ENCODE assay signal across 21 cellular contexts in genomic region chr17:38715216-38715943, GRCh38. TPM values are rescaled to one million over a fixed set of nuclear protein-coding genes. Genes with fewer than 3 reads are reported as not detected.
A peak's percentile ranks its signal among the peaks of the same experiment; 100 is the strongest.
DNase-seq lines count a peak whose midpoint lies in the region; ATAC-seq, FAIRE-seq and TF ChIP-seq lines count a peak whose summit lies in the region.
"Had no signal": no experiment of that assay in that cellular context is flagged by ENCODE, and none has a peak within 500 bp of the region (broad histone marks: within the 10 kb centered on the region; RNA-seq: fewer than 3 reads in every experiment).

No MANE protein-coding gene starts in this region.

- H4K20me1 ChIP-seq in SK-N-SH (ENCODE audit: insufficient read depth) (no peaks in the 10 kb centered on the region), GM23338 (replicated peaks; ENCODE audit: insufficient read depth) (peaks cover 3% of the 10 kb centered on the region; the same call in 1 of the 2 replicates)

- H3K9me2 ChIP-seq in SK-N-SH (no peaks in the 10 kb centered on the region), GM23338 (ENCODE audit: insufficient read depth) (no peaks in the 10 kb centered on the region)

- H3K4me3 ChIP-seq in SK-N-SH (ENCODE audit: low read depth in 2 of 2, low read length in 1 of 2) (no peak overlapping the region), GM23338 (no peak overlapping the region; the same call in 1 of the 2 replicates), endodermal cell (ENCODE audit: low read length) (no peak overlapping the region)
- H3K4me3 ChIP-seq: ovary had no signal

- TF ChIP-seq CTCF in SK-N-SH (IDR thresholded peaks at IDR 0.05) (no peak), GM23338 (conservative IDR thresholded peaks at IDR 0.05; ENCODE audit: low read depth in 2 of 2) (no peak), natural killer cell (IDR thresholded peaks at IDR 0.05) (no peak), endodermal cell (conservative IDR thresholded peaks at IDR 0.05) (no peak), GM13976 (IDR thresholded peaks at IDR 0.05; ENCODE audit: borderline replicate concordance, control extremely low read depth, extremely low read depth, insufficient read depth, missing control alignments) (no peak)

- no peak for TF ChIP-seq RAD21 in SK-N-SH (IDR thresholded peaks at IDR 0.05; ENCODE audit: low read length)

- no peaks in the 10 kb centered on the region for H3K79me2 ChIP-seq in SK-N-SH (ENCODE audit: insufficient read depth)
- no peaks in the 10 kb centered on the region for H3K79me2 ChIP-seq in GM23338 (replicated peaks; ENCODE audit: insufficient read depth)

- H3K27ac Mint-ChIP-seq in GM23338 = peak overlapping the region; percentile 79
- peak overlapping the region; percentile 97 for H3K27ac Mint-ChIP-seq in activated T-helper 17 cell treated with anti-CD3 and anti-CD28 coated beads, Interleukin-2, amount 50 U/mL, for 72 hours
- peak overlapping the region; percentile 78 to 85 for H3K27ac Mint-ChIP-seq in natural killer cell
- H3K27ac Mint-ChIP-seq in endodermal cell = no peak overlapping the region

- H3F3A ChIP-seq in SK-N-SH (replicated peaks; ENCODE audit: insufficient read depth) (peaks cover 6% of the 10 kb centered on the region), GM23338 (replicated peaks; ENCODE audit: low read depth) (peaks cover 10% of the 10 kb centered on the region; the same call in 1 of the 2 replicates)

- H3K4me2 ChIP-seq in SK-N-SH (no peak overlapping the region), GM23338 (peak overlapping the region; percentile 56; the same call in 1 of the 2 replicates)

- no peaks in the 10 kb centered on the region; the same call in 1 of the 3 replicates for H3K9me3 Mint-ChIP-seq in GM23338
- no peaks in the 10 kb centered on the region for H3K9me3 Mint-ChIP-seq in activated T-helper 17 cell treated with anti-CD3 and anti-CD28 coated beads, Interleukin-2, amount 50 U/mL, for 72 hours
- no peaks in the 10 kb centered on the region for H3K9me3 Mint-ChIP-seq in natural killer cell
- H3K9me3 Mint-ChIP-seq in endodermal cell = no peaks in the 10 kb centered on the region

- H3K4me1 ChIP-seq in SK-N-SH (ENCODE audit: control insufficient read depth in 1 of 2, insufficient read depth in 2 of 2, low read depth in 1 of 2, low read length in 1 of 2) (peaks cover 0 to 2% of the 10 kb centered on the region in 2 experiments; a peak in 1 of 4 replicates), GM23338 (ENCODE audit: insufficient read depth) (peaks cover 16% of the 10 kb centered on the region; the same call in 1 of the 2 replicates), endodermal cell (ENCODE audit: control insufficient read depth, insufficient read depth, low read length) (peaks cover 2% of the 10 kb centered on the region)

- H3K27me3 ChIP-seq in SK-N-SH (ENCODE audit: insufficient read depth) = no peaks in the 10 kb centered on the region
- peaks cover 21% of the 10 kb centered on the region for H3K27me3 ChIP-seq in GM23338 (ENCODE audit: insufficient read depth)
- no peaks in the 10 kb centered on the region for H3K27me3 ChIP-seq in endodermal cell (ENCODE audit: control insufficient read depth, insufficient read depth, low read length, poor library complexity, severe bottlenecking)
- H3K27me3 ChIP-seq: ovary had no signal

- H3K36me3 ChIP-seq in SK-N-SH (replicated peaks in 1 of 2; ENCODE audit: control insufficient read depth in 1 of 2, insufficient read depth in 2 of 2, low read length in 1 of 2) (peaks cover 23 to 84% of the 10 kb centered on the region in 2 experiments), GM23338 (ENCODE audit: insufficient read depth) (no peaks in the 10 kb centered on the region), endodermal cell (ENCODE audit: control insufficient read depth, insufficient read depth, low read length) (peaks cover 65% of the 10 kb centered on the region)
- H3K36me3 ChIP-seq: ovary had no signal

- ATAC-seq in SK-N-SH treated with all-trans-retinoic acid at 6 μM for 48 hours (no peak), GM23338 (no peak; the same call in 2 of the 3 replicates), natural killer cell (no peak)
- ATAC-seq in activated T-helper 17 cell treated with anti-CD3 and anti-CD28 coated beads, Interleukin-2, amount 50 U/mL, for 72 hours (replicated peaks) = peak; percentile 72
- ATAC-seq: esophagus mucosa had no signal

- H3K4me1 Mint-ChIP-seq in GM23338 = peaks cover 75% of the 10 kb centered on the region
- H3K4me1 Mint-ChIP-seq in activated T-helper 17 cell treated with anti-CD3 and anti-CD28 coated beads, Interleukin-2, amount 50 U/mL, for 72 hours = peaks cover 29% of the 10 kb centered on the region
- peaks cover 30 to 44% of the 10 kb centered on the region in 2 donors for H3K4me1 Mint-ChIP-seq in natural killer cell
- peaks cover 5% of the 10 kb centered on the region for H3K4me1 Mint-ChIP-seq in endodermal cell

- H3K36me3 Mint-ChIP-seq in GM23338 (ENCODE audit: low read depth) (peaks cover 14% of the 10 kb centered on the region), natural killer cell (no peaks in the 10 kb centered on the region), endodermal cell (ENCODE audit: low read depth) (peaks cover 50% of the 10 kb centered on the region)
- peaks cover 98% of the 10 kb centered on the region for H3K36me3 Mint-ChIP-seq in activated T-helper 17 cell treated with anti-CD3 and anti-CD28 coated beads, Interleukin-2, amount 50 U/mL, for 72 hours (ENCODE audit: low read depth)

- CTCF ChIA-PET in SK-N-SH (lab: Yijun Ruan, JAX) = interaction anchor here (0.7 to 2.8 kb wide), 4 partner anchors 8 to 1702 kb away, joined by 3 to 9 read pairs (median 4); partner anchors contain the start of gene CISD3

- peaks cover 27% of the 10 kb centered on the region for H3K27me3 Mint-ChIP-seq in GM23338 (ENCODE audit: insufficient read depth, low read depth, poor library complexity)
- no peaks in the 10 kb centered on the region for H3K27me3 Mint-ChIP-seq in activated T-helper 17 cell treated with anti-CD3 and anti-CD28 coated beads, Interleukin-2, amount 50 U/mL, for 72 hours
- no peaks in the 10 kb centered on the region for H3K27me3 Mint-ChIP-seq in natural killer cell (ENCODE audit: low read depth in 2 of 2)
- H3K27me3 Mint-ChIP-seq in endodermal cell (ENCODE audit: insufficient read depth) = no peaks in the 10 kb centered on the region

- no peak for FAIRE-seq in urothelium cell line (lab: Jason Lieb, UNC)
- FAIRE-seq: astrocyte, keratinocyte, small intestine had no signal

- DNase-seq in SK-N-SH (no peak), GM23338 (ENCODE audit: low spot score) (peak; percentile 68), natural killer cell (no peak), endodermal cell (no peak), urothelium cell line (ENCODE audit: low spot score) (no peak), GM13976 (ENCODE audit: low spot score) (no peak)
- DNase-seq: 8988T, cortex of kidney, glutamatergic neuron, Kasumi-1, NCI-H146, NCI-H446, ovary, small intestine had no signal

- no peak overlapping the region for H2AFZ ChIP-seq in SK-N-SH (ENCODE audit: low read depth)
- H2AFZ ChIP-seq in GM23338 = no peak overlapping the region

- WGBS in SK-N-SH (ENCODE audit: low lambda C conversion rate) = 92% methylated on average over 8 of the region's 9 CpGs
- WGBS in endodermal cell (ENCODE audit: insufficient coverage in 1 of 2, insufficient read length in 1 of 2), 2 experiments = 86 to 88% methylated on average over 1 to 9 of the region's 9 CpGs

- peak overlapping the region; percentile 38; the same call in 2 of the 3 replicates for H3K4me3 Mint-ChIP-seq in GM23338
- H3K4me3 Mint-ChIP-seq in activated T-helper 17 cell treated with anti-CD3 and anti-CD28 coated beads, Interleukin-2, amount 50 U/mL, for 72 hours = peak overlapping the region; percentile 79
- H3K4me3 Mint-ChIP-seq in natural killer cell = no peak overlapping the region
- H3K4me3 Mint-ChIP-seq in endodermal cell = no peak overlapping the region

- H3K9ac ChIP-seq in SK-N-SH = no peak overlapping the region
- H3K9ac ChIP-seq in endodermal cell (ENCODE audit: extremely low read depth, low read length, poor library complexity, severe bottlenecking) = no peak overlapping the region

- intact Hi-C loops in natural killer cell (cut with micrococcal nuclease) = no loop called here

- POLR2A ChIA-PET in SK-N-SH (lab: Yijun Ruan, JAX) = interaction anchor here (0.9 to 2.1 kb wide), 4 partner anchors 9 to 21 kb away, joined by 3 to 11 read pairs (median 7); no protein-coding TSS in a partner anchor

- in situ Hi-C loops in GM13976 (cut with MboI; ENCODE audit: low sequenced_read_pairs, unreplicated experiment) = no loop called here

- TF ChIP-seq EP300 in SK-N-SH (IDR thresholded peaks at IDR 0.05; ENCODE audit: borderline replicate concordance in 1 of 2, low read depth in 1 of 2, low read length in 1 of 2) = no peak

- no peaks in the 10 kb centered on the region for H3K9me3 ChIP-seq in SK-N-SH
- no peaks in the 10 kb centered on the region for H3K9me3 ChIP-seq in endodermal cell (ENCODE audit: control insufficient read depth, low read length)
- H3K9me3 ChIP-seq: ovary had no signal

- H3K27ac ChIP-seq in SK-N-SH (ENCODE audit: low read depth in 2 of 2, low read length in 1 of 2) (no peak overlapping the region), GM23338 (ENCODE audit: low read depth) (no peak overlapping the region), endodermal cell (ENCODE audit: low read depth, low read length) (no peak overlapping the region)
- H3K27ac ChIP-seq: HL-60, ovary, VCaP had no signal

RNA-seq across cellular contexts. Expression of gene MLLT6, which starts 10.3 kb away (rescaled TPM):
- polyA plus RNA-seq in SK-N-SH (2012; rRNA removed) = 41.5 and 43.6 TPM in 2 replicates
- polyA plus RNA-seq in SK-N-SH (2012; cell fraction: cytosol; rRNA removed) = 11.5 and 18.3 TPM in 2 replicates
- 118 and 131 TPM in 2 replicates for polyA plus RNA-seq in SK-N-SH (2012; cell fraction: nucleus; rRNA removed)
- 2.8 and 3.3 TPM in 2 replicates for total RNA-seq in GM23338 (2014; rRNA removed; shearing (Covaris generic))
- 1.8 and 2.6 TPM in 2 replicates for polyA plus RNA-seq in GM23338 (2016; fragmentation: Nextera tagmentation; extraction: Ambion mirVana)
- total RNA-seq in activated T-helper 17 cell treated with anti-CD3 and anti-CD28 coated beads, Interleukin-2, amount 50 U/mL, for 72 hours = 100 to 1,000 TPM; 232 to 395 TPM
- total RNA-seq in natural killer cell = 100 to 1,000 TPM; 478 to 578 (median 485) TPM
- total RNA-seq in endodermal cell = 100 to 1,000 TPM; 112 to 127 TPM
- 54.4 TPM for polyA plus RNA-seq in endodermal cell (2013, experiment 1 of 2)
- polyA plus RNA-seq in endodermal cell (2013, experiment 2 of 2) = 49.1 TPM

RNA-seq across cellular contexts. Expression of gene CISD3, which starts 14.8 kb away (rescaled TPM):
- polyA plus RNA-seq in SK-N-SH (2012; rRNA removed) (12.9 and 16.5 TPM in 2 replicates), GM23338 (2016; fragmentation: Nextera tagmentation; extraction: Ambion mirVana) (8.9 and 9.9 TPM in 2 replicates)
- polyA plus RNA-seq in SK-N-SH (2012; cell fraction: cytosol; rRNA removed) = 9.3 and 10.9 TPM in 2 replicates
- polyA plus RNA-seq in SK-N-SH (2012; cell fraction: nucleus; rRNA removed) = 5.9 and 8.6 TPM in 2 replicates
- total RNA-seq in GM23338 (2014; rRNA removed; shearing (Covaris generic)) = 0.94 and 3.4 TPM in 2 replicates
- 10 to 100 TPM; 36.1 to 57.3 TPM for total RNA-seq in activated T-helper 17 cell treated with anti-CD3 and anti-CD28 coated beads, Interleukin-2, amount 50 U/mL, for 72 hours
- total RNA-seq in natural killer cell (10 to 100 TPM; 32.6 to 37.4 (median 33.9) TPM), endodermal cell (10 to 100 TPM in 1 of 2 donors, 1 to 10 TPM in 1; 8.9 to 11.2 TPM)
- polyA plus RNA-seq in endodermal cell (2013, experiment 1 of 2) = 5.7 TPM
- 6.3 TPM for polyA plus RNA-seq in endodermal cell (2013, experiment 2 of 2)

RNA-seq across cellular contexts. Expression of gene PCGF2, which starts 32.8 kb away (rescaled TPM):
- polyA plus RNA-seq in SK-N-SH (2012; rRNA removed) = 24.2 and 39.8 TPM in 2 replicates
- polyA plus RNA-seq in SK-N-SH (2012; cell fraction: cytosol; rRNA removed) = 23.0 and 26.3 TPM in 2 replicates
- polyA plus RNA-seq in SK-N-SH (2012; cell fraction: nucleus; rRNA removed) = 54.1 and 67.6 TPM in 2 replicates
- total RNA-seq in GM23338 (2014; rRNA removed; shearing (Covaris generic)) = 21.1 and 23.4 TPM in 2 replicates
- 51.9 and 60.9 TPM in 2 replicates for polyA plus RNA-seq in GM23338 (2016; fragmentation: Nextera tagmentation; extraction: Ambion mirVana)
- 1 to 10 TPM; 1.6 to 4.3 TPM for total RNA-seq in activated T-helper 17 cell treated with anti-CD3 and anti-CD28 coated beads, Interleukin-2, amount 50 U/mL, for 72 hours
- under 1 TPM in 1 of 3 donors, not detected in 2; 0.12 TPM for total RNA-seq in natural killer cell
- 100 to 1,000 TPM; 101 to 106 TPM for total RNA-seq in endodermal cell
- polyA plus RNA-seq in endodermal cell (2013, experiment 1 of 2) = 83.8 TPM
- polyA plus RNA-seq in endodermal cell (2013, experiment 2 of 2) = 72.3 TPM

RNA-seq across cellular contexts. Expression of gene PSMB3, which starts 37.2 kb away (rescaled TPM):
- polyA plus RNA-seq in SK-N-SH (2012; rRNA removed) = 480 and 533 TPM in 2 replicates
- polyA plus RNA-seq in SK-N-SH (2012; cell fraction: cytosol; rRNA removed) = 326 and 421 TPM in 2 replicates
- 286 and 336 TPM in 2 replicates for polyA plus RNA-seq in SK-N-SH (2012; cell fraction: nucleus; rRNA removed)
- total RNA-seq in GM23338 (2014; rRNA removed; shearing (Covaris generic)) = 250 and 270 TPM in 2 replicates
- 523 and 558 TPM in 2 replicates for polyA plus RNA-seq in GM23338 (2016; fragmentation: Nextera tagmentation; extraction: Ambion mirVana)
- total RNA-seq in activated T-helper 17 cell treated with anti-CD3 and anti-CD28 coated beads, Interleukin-2, amount 50 U/mL, for 72 hours = 100 to 1,000 TPM; 235 to 375 TPM
- total RNA-seq in natural killer cell = 100 to 1,000 TPM; 102 to 129 (median 118) TPM
- total RNA-seq in endodermal cell = 100 to 1,000 TPM; 192 to 244 TPM
- polyA plus RNA-seq in endodermal cell (2013, experiment 1 of 2) = 230 TPM
- 230 TPM for polyA plus RNA-seq in endodermal cell (2013, experiment 2 of 2)

RNA-seq across cellular contexts. Expression of gene EPOP, which starts 40.6 kb away (rescaled TPM):
- polyA plus RNA-seq in SK-N-SH (2012; rRNA removed) = 2.7 and 3.1 TPM in 2 replicates
- polyA plus RNA-seq in SK-N-SH (2012; cell fraction: cytosol; rRNA removed) = 3.4 and 4.0 TPM in 2 replicates
- 2.8 and 4.0 TPM in 2 replicates for polyA plus RNA-seq in SK-N-SH (2012; cell fraction: nucleus; rRNA removed)
- total RNA-seq in GM23338 (2014; rRNA removed; shearing (Covaris generic)) = 1.7 and 2.4 TPM in 2 replicates
- polyA plus RNA-seq in GM23338 (2016; fragmentation: Nextera tagmentation; extraction: Ambion mirVana) = 0.42 and 0.82 TPM in 2 replicates
- 10 to 100 TPM; 29.6 to 39.1 TPM for total RNA-seq in activated T-helper 17 cell treated with anti-CD3 and anti-CD28 coated beads, Interleukin-2, amount 50 U/mL, for 72 hours
- 1 to 10 TPM in 2 of 3 donors, under 1 TPM in 1; 0.66 to 1.9 (median 1.1) TPM for total RNA-seq in natural killer cell
- 1 to 10 TPM; 3.2 to 5.0 TPM for total RNA-seq in endodermal cell
- 13.5 TPM for polyA plus RNA-seq in endodermal cell (2013, experiment 1 of 2)
- polyA plus RNA-seq in endodermal cell (2013, experiment 2 of 2) = 12.8 TPM

Comparison
In these comparisons a context has a peak if more than half of its experiments do, and no peak if none do; other contexts are left out.
1. H3K4me3 Mint-ChIP-seq: peak in GM23338 (single experiment) and activated T-helper 17 cell treated with anti-CD3 and anti-CD28 coated beads, Interleukin-2, amount 50 U/mL, for 72 hours (single experiment); none in natural killer cell (single experiment) and endodermal cell (single experiment).
2. RNA of gene MLLT6, which starts 10.3 kb away (total RNA-seq): 478 to 578 TPM in natural killer cell, 232 to 395 TPM in activated T-helper 17 cell treated with anti-CD3 and anti-CD28 coated beads, Interleukin-2, amount 50 U/mL, for 72 hours and 112 to 127 TPM in endodermal cell; 2.8 to 3.3 TPM in GM23338; every median in the first group is over 10 times any median in the second.